In genomic region chr17:72294487-72294893, GRCh38 we compare ENCODE assay signal across 1 cellular context.
TF ChIP-seq lines count a peak whose summit lies in the region.

No MANE protein-coding gene starts in this region.

TF ChIP-seq in HEK293, 187 proteins besides CTCF, POLR2A, EP300 and RAD21 (continued from another document):
- no peak for TF ChIP-seq PRDM2 (tag by site-specific recombination; IDR thresholded peaks at IDR 0.05; ENCODE audit: borderline replicate concordance)
- no peak for TF ChIP-seq BCL6B (tag by site-specific recombination; IDR thresholded peaks at IDR 0.05)
- no peak for TF ChIP-seq ZNF48 (tag by site-specific recombination; IDR thresholded peaks at IDR 0.05)
- no peak for TF ChIP-seq SCRT2 (tag by site-specific recombination; IDR thresholded peaks at IDR 0.05)
- TF ChIP-seq ZNF664 (tag by site-specific recombination; IDR thresholded peaks at IDR 0.05), result no peak
- TF ChIP-seq MEIS1 (CRISPR knock-in tag; IDR thresholded peaks at IDR 0.05; ENCODE audit: borderline replicate concordance), result no peak
- TF ChIP-seq ZNF169 (tag by site-specific recombination; IDR thresholded peaks at IDR 0.05), result no peak
- TF ChIP-seq IKZF3 (tag by site-specific recombination; IDR thresholded peaks at IDR 0.05), result no peak
- no peak for TF ChIP-seq ZNF148 (tag by site-specific recombination; IDR thresholded peaks at IDR 0.05; ENCODE audit: borderline replicate concordance)
